In the genomic region with DNA sequence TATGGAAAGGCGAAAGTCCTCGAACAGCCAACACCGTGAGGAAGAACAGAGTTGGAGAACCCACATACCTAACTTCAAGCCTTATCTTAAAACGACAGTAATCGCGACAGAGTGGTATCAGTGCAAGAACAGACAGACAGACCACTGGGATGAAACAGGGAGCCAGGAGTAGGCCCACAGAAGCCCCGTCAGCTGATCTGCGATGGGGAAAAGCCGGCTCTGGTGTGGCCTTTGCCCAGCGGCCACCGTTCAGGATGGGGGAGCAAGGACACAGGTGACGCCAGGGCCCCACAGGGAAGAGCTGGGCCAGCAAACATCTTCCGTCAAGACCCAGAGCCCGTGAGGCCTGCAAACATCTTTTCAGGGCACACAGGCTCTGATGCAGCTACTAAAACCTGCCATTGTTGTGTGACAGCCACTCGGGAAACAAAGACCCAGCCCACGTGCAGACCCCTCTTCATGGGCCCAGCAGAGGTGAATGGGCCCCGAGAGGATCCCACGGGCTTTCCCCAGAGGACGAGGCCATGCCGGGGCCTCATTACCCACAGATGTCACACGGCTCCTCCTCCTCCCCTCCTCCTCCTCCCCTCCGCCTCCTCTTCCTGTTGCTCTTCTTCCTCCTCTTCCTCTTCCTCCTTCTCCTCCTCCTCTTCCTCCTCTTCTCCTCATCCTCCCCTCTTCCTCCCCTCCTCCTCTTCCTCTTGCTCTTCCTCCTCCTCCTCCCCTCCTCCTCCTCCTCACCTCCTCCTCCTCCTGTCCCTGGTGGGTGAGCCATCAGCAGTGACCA, we compare ENCODE assay signal across 24 cellular contexts.
"Had no signal": no experiment of that assay in that cellular context is flagged by ENCODE, and none has a peak within 500 bp of the region (broad histone marks: within the 10 kb centered on the region; RNA-seq: fewer than 3 reads in every experiment).

No MANE protein-coding gene starts in this region.

- ATAC-seq: activated T-cell treated with anti-CD3 and anti-CD28 coated beads, Interleukin-2, amount 50 U/mL, for 72 hours; left cardiac atrium; psoas muscle; right cardiac atrium had no signal

- H3K9me3 ChIP-seq: ascending aorta, psoas muscle, transverse colon had no signal

- H3K27me3 ChIP-seq: ascending aorta had no signal

- H3K4me3 Mint-ChIP-seq: activated T-cell treated with anti-CD3 and anti-CD28 coated beads, Interleukin-2, amount 50 U/mL, for 72 hours; stimulated activated naive CD8-positive, alpha-beta T cell treated with anti-CD3 and anti-CD28 coated beads, Interleukin-15, Interleukin-2, amounts not matched to agents 100 ng/mL and 50 ng/mL, for 24 hours had no signal

- H3K27ac ChIP-seq: ascending aorta, psoas muscle, skin epidermis, transverse colon had no signal

- DNase-seq: activated CD4-positive, CD25-positive, alpha-beta regulatory T cell treated with anti-CD3 and anti-CD28 coated beads, Interleukin-2, amount 50 U/mL, for 72 hours; activated CD8-positive, alpha-beta memory T cell treated with anti-CD3 and anti-CD28 coated beads for 24 hours; activated CD8-positive, alpha-beta memory T cell treated with anti-CD3 and anti-CD28 coated beads, Interleukin-2, amount 50 U/mL, for 48 hours; activated effector memory CD4-positive, alpha-beta T cell treated with anti-CD3 and anti-CD28 coated beads, Interleukin-2, amount 50 U/mL, for 16 hours; activated naive CD4-positive, alpha-beta T cell treated with anti-CD3 and anti-CD28 coated beads, Interleukin-2, amount 50 U/mL, for 16 hours; activated T-cell treated with anti-CD3 and anti-CD28 coated beads, Interleukin-2, amount 50 U/mL, for 72 hours; dermis blood vessel endothelial cell; effector memory CD4-positive, alpha-beta T cell; esophagus squamous epithelium; left cardiac atrium; midbrain; nephron progenitor cell; right cardiac atrium; stimulated activated CD4-positive, alpha-beta T cell treated with anti-CD3 and anti-CD28 coated beads, Interleukin-15, amount 100 ng/mL, for 24 hours; stimulated activated CD4-positive, alpha-beta T cell treated with anti-CD3 and anti-CD28 coated beads, Interleukin-2, amount 100 ng/mL, for 48 hours; T-helper 1 cell; T-helper 9 cell; transverse colon had no signal

- FAIRE-seq: bronchial epithelial cell had no signal

- H3K4me1 ChIP-seq: ascending aorta, psoas muscle had no signal

- H3K9me3 Mint-ChIP-seq: activated T-cell treated with anti-CD3 and anti-CD28 coated beads, Interleukin-2, amount 50 U/mL, for 72 hours; stimulated activated naive CD8-positive, alpha-beta T cell treated with anti-CD3 and anti-CD28 coated beads, Interleukin-15, Interleukin-2, amounts not matched to agents 100 ng/mL and 50 ng/mL, for 24 hours had no signal

- H3K27ac Mint-ChIP-seq: activated T-cell treated with anti-CD3 and anti-CD28 coated beads, Interleukin-2, amount 50 U/mL, for 72 hours; nephron progenitor cell; stimulated activated naive CD8-positive, alpha-beta T cell treated with anti-CD3 and anti-CD28 coated beads, Interleukin-15, Interleukin-2, amounts not matched to agents 100 ng/mL and 50 ng/mL, for 24 hours had no signal

- H3K4me3 ChIP-seq: ascending aorta, esophagus squamous epithelium, lung, psoas muscle, skin epidermis, transverse colon had no signal

- H3K36me3 ChIP-seq: ascending aorta, esophagus squamous epithelium, transverse colon had no signal
